In genomic region chr2:176084629-176085119, GRCh38 we compare ENCODE assay signal across 21 cellular contexts. TPM values are rescaled to one million over a fixed set of nuclear protein-coding genes. Genes with fewer than 3 reads are reported as not detected.
DNase-seq lines count a peak whose midpoint lies in the region; ATAC-seq and TF ChIP-seq lines count a peak whose summit lies in the region.
"Had no signal": no experiment of that assay in that cellular context is flagged by ENCODE, and none has a peak within 500 bp of the region (broad histone marks: within the 10 kb centered on the region; RNA-seq: fewer than 3 reads in every experiment).

No MANE protein-coding gene starts in this region.

- TF ChIP-seq POLR2A in sigmoid colon (IDR thresholded peaks at IDR 0.05), result no peak
- TF ChIP-seq POLR2A in gastrocnemius medialis (IDR thresholded peaks at IDR 0.05), result no peak

- peaks cover 0 to 8% (median 0%) of the 10 kb centered on the region in 4 donors for H3K9me3 ChIP-seq in sigmoid colon
- H3K9me3 ChIP-seq in gastrocnemius medialis, result no peaks in the 10 kb centered on the region
- H3K9me3 ChIP-seq: thyroid gland had no signal

- H3K27ac ChIP-seq in coronary artery, result no peak overlapping the region
- H3K27ac ChIP-seq in sigmoid colon, result peak overlapping the region in 3 of 4 donors; percentile 92 to 96 (median 94)
- no peak overlapping the region for H3K27ac ChIP-seq in gastrocnemius medialis
- H3K27ac ChIP-seq: BLaER1, cardiac muscle cell, thyroid gland had no signal

- TF ChIP-seq CTCF in HFFc6 (IDR thresholded peaks at IDR 0.05) (no peak), coronary artery (IDR thresholded peaks at IDR 0.05) (no peak), sigmoid colon (IDR thresholded peaks at IDR 0.05) (no peak), gastrocnemius medialis (IDR thresholded peaks at IDR 0.05 in 4 of 5, conservative IDR thresholded peaks at IDR 0.05 in 1 of 5) (no peak)

- peaks cover 0 to 56% (median 45%) of the 10 kb centered on the region in 4 donors for H3K4me1 ChIP-seq in sigmoid colon
- peaks cover 8 to 20% of the 10 kb centered on the region in 2 donors for H3K4me1 ChIP-seq in gastrocnemius medialis

- H3K4me3 ChIP-seq in coronary artery, result no peak overlapping the region
- peak overlapping the region; percentile 29 to 54 (median 50) for H3K4me3 ChIP-seq in sigmoid colon
- peak overlapping the region in 1 of 4 donors; percentile 28 for H3K4me3 ChIP-seq in gastrocnemius medialis
- H3K4me3 ChIP-seq: BLaER1, thyroid gland had no signal

- 5 to 6% methylated on average over 26 of the region's 26 CpGs for WGBS in sigmoid colon, 2 donors

- H3K9me3 Mint-ChIP-seq in activated T-cell treated with anti-CD3 and anti-CD28 coated beads, Interleukin-2, amount 50 U/mL, for 72 hours, result peaks cover 0 to 2% of the 10 kb centered on the region in 2 donors
- peaks cover 30% of the 10 kb centered on the region for H3K9me3 Mint-ChIP-seq in HFFc6

- peak overlapping the region; percentile 81 for H3K27ac Mint-ChIP-seq in activated T-cell treated with anti-CD3 and anti-CD28 coated beads, Interleukin-2, amount 50 U/mL, for 72 hours
- H3K27ac Mint-ChIP-seq in HFFc6, result no peak overlapping the region

- peaks cover 76% of the 10 kb centered on the region for H3K27me3 Mint-ChIP-seq in activated T-cell treated with anti-CD3 and anti-CD28 coated beads, Interleukin-2, amount 50 U/mL, for 72 hours (ENCODE audit: low read depth)
- peaks cover 53% of the 10 kb centered on the region for H3K27me3 Mint-ChIP-seq in HFFc6 (ENCODE audit: insufficient read depth)

- no peak for TF ChIP-seq EP300 in sigmoid colon (IDR thresholded peaks at IDR 0.05)

- no peak for ATAC-seq in activated T-cell treated with anti-CD3 and anti-CD28 coated beads, Interleukin-2, amount 50 U/mL, for 72 hours (replicated peaks in 1 of 2)
- ATAC-seq in gastrocnemius medialis, result no peak
- ATAC-seq: T-cell had no signal

- H3K4me1 Mint-ChIP-seq in activated T-cell treated with anti-CD3 and anti-CD28 coated beads, Interleukin-2, amount 50 U/mL, for 72 hours (ENCODE audit: low read depth), result peaks cover 20% of the 10 kb centered on the region
- H3K4me1 Mint-ChIP-seq in HFFc6 (ENCODE audit: low read depth), result peaks cover 15% of the 10 kb centered on the region

- DNase-seq in activated T-cell treated with anti-CD3 and anti-CD28 coated beads, Interleukin-2, amount 50 U/mL, for 72 hours, result no peak
- no peak for DNase-seq in activated T-cell treated with anti-CD3 and anti-CD28 coated beads for 4 hours
- DNase-seq in HFFc6, result no peak
- DNase-seq in coronary artery (ENCODE audit: low spot score), result peak; percentile 1
- no peak for DNase-seq in sigmoid colon
- DNase-seq in cerebellum (ENCODE audit: low spot score), result no peak
- no peak for DNase-seq in amygdala (lab: John Stamatoyannopoulos, UW)
- no peak for DNase-seq in gastrocnemius medialis
- DNase-seq: activated effector memory CD4-positive, alpha-beta T cell treated with Interleukin-2 at 50 U/mL for 16 hours; KBM-7; NCI-H1105 treated with DMSO at 0.1 percent for 48 hours; stimulated activated CD4-positive, alpha-beta T cell treated with anti-CD3 and anti-CD28 coated beads, Interleukin-2, amount 100 ng/mL, for 24 hours; stimulated activated CD8-positive, alpha-beta memory T cell treated with anti-CD3 and anti-CD28 coated beads, Interleukin-4, amount 100 ng/mL, for 48 hours; thyroid gland had no signal

- intact Hi-C loops in sigmoid colon (cut with DNase I) (loop anchor here (5.0 kb wide), 1 partner anchor 972 kb away; no protein-coding TSS in a partner anchor), gastrocnemius medialis (cut with DNase I; ENCODE audit: low total_unique reads) (loop anchor here (5.0 kb wide), 1 partner anchor 227 kb away; no protein-coding TSS in a partner anchor)

- peaks cover 8 to 9% of the 10 kb centered on the region in 2 donors for H3K36me3 Mint-ChIP-seq in activated T-cell treated with anti-CD3 and anti-CD28 coated beads, Interleukin-2, amount 50 U/mL, for 72 hours (ENCODE audit: insufficient read depth in 2 of 2)
- peaks cover 12% of the 10 kb centered on the region for H3K36me3 Mint-ChIP-seq in HFFc6 (ENCODE audit: low read depth)

- H3K27me3 ChIP-seq in sigmoid colon (peaks cover 47 to 98% (median 54%) of the 10 kb centered on the region in 3 donors), gastrocnemius medialis (peaks cover 91 to 96% (median 95%) of the 10 kb centered on the region in 3 donors)

- no peak overlapping the region for H3K4me3 Mint-ChIP-seq in activated T-cell treated with anti-CD3 and anti-CD28 coated beads, Interleukin-2, amount 50 U/mL, for 72 hours
- H3K4me3 Mint-ChIP-seq in HFFc6, result peak overlapping the region; percentile 44

- H3K36me3 ChIP-seq in sigmoid colon (no peaks in the 10 kb centered on the region), gastrocnemius medialis (no peaks in the 10 kb centered on the region)
- H3K36me3 ChIP-seq: BLaER1, cardiac muscle cell, thyroid gland had no signal

- in situ Hi-C loops in gastrocnemius medialis (cut with MboI; ENCODE audit: low sequenced_read_pairs in 4 of 4), result loop anchor here in 2 of 4 donors (25.0 kb wide), 1 partner anchor 722 kb away; no protein-coding TSS in a partner anchor

RNA-seq across cellular contexts. Expression of gene EVX2, which starts 0.9 kb away (rescaled TPM):
- not detected for total RNA-seq in activated T-cell treated with anti-CD3 and anti-CD28 coated beads, Interleukin-2, amount 50 U/mL, for 72 hours
- not detected for total RNA-seq in HFFc6 (2021; fragmentation: NEBNext Ultra II Directional; extraction: Animal tissue kit (Norgen Biotek cat#: 25700))
- total RNA-seq in sigmoid colon (1 to 10 TPM; 1.2 to 4.6 (median 2.1) TPM), cerebellum (0.73 TPM), gastrocnemius medialis (not detected)
- under 1 TPM in 1 of 3 donors, not detected in 2; 0.07 TPM for polyA plus RNA-seq in sigmoid colon
- total RNA-seq: glomerular endothelial cell, mucosa of gallbladder, NCI-H460, T-cell, thyroid gland had no signal
- polyA plus RNA-seq: keratinocyte had no signal

RNA-seq across cellular contexts. Expression of gene HOXD13, which starts 7.8 kb away (rescaled TPM):
- total RNA-seq in activated T-cell treated with anti-CD3 and anti-CD28 coated beads, Interleukin-2, amount 50 U/mL, for 72 hours, result not detected
- 1 to 10 TPM; 1.2 to 1.7 (median 1.5) TPM for total RNA-seq in HFFc6 (2021; fragmentation: NEBNext Ultra II Directional; extraction: Animal tissue kit (Norgen Biotek cat#: 25700))
- total RNA-seq in sigmoid colon (10 to 100 TPM; 18.7 to 48.9 (median 34.1) TPM), cerebellum (not detected), gastrocnemius medialis (not detected)
- 1 to 10 TPM in 2 of 3 donors, not detected in 1; 2.3 to 2.4 TPM for polyA plus RNA-seq in sigmoid colon
- total RNA-seq: cardiac muscle cell, glomerular endothelial cell, mucosa of gallbladder, T-cell, thyroid gland had no signal
- polyA plus RNA-seq: cardiac muscle cell, keratinocyte had no signal

RNA-seq across cellular contexts. Expression of gene HOXD12, which starts 14.9 kb away (rescaled TPM):
- total RNA-seq in activated T-cell treated with anti-CD3 and anti-CD28 coated beads, Interleukin-2, amount 50 U/mL, for 72 hours, result not detected
- under 1 TPM in 4 of 6 experiments, not detected in 2; 0.19 to 0.36 (median 0.26) TPM for total RNA-seq in HFFc6 (2021; fragmentation: NEBNext Ultra II Directional; extraction: Animal tissue kit (Norgen Biotek cat#: 25700))
- total RNA-seq in sigmoid colon (1 to 10 TPM in 3 of 4 donors, not detected in 1; 1.3 to 1.8 (median 1.7) TPM), cerebellum (not detected), gastrocnemius medialis (not detected)
- under 1 TPM in 1 of 3 donors, not detected in 2; 0.15 TPM for polyA plus RNA-seq in sigmoid colon
- total RNA-seq: cardiac muscle cell, glomerular endothelial cell, mucosa of gallbladder, T-cell, thyroid gland had no signal
- polyA plus RNA-seq: cardiac muscle cell, keratinocyte had no signal

RNA-seq across cellular contexts. Expression of gene HOXD11, which starts 22.4 kb away (rescaled TPM):
- total RNA-seq in activated T-cell treated with anti-CD3 and anti-CD28 coated beads, Interleukin-2, amount 50 U/mL, for 72 hours, result not detected
- 10 to 100 TPM in 1 of 6 experiments, 1 to 10 TPM in 5; 6.0 to 10.2 (median 7.6) TPM for total RNA-seq in HFFc6 (2021; fragmentation: NEBNext Ultra II Directional; extraction: Animal tissue kit (Norgen Biotek cat#: 25700))
- total RNA-seq in sigmoid colon (10 to 100 TPM; 18.3 to 39.3 (median 24.9) TPM), cerebellum (not detected), gastrocnemius medialis (under 1 TPM in 1 of 4 donors, not detected in 3; 0.24 TPM)
- polyA plus RNA-seq in sigmoid colon, result 1 to 10 TPM in 2 of 3 donors, under 1 TPM in 1; 0.69 to 3.6 (median 2.1) TPM
- total RNA-seq: cardiac muscle cell, mucosa of gallbladder, NCI-H460, T-cell, thyroid gland had no signal
- polyA plus RNA-seq: cardiac muscle cell, keratinocyte had no signal

RNA-seq across cellular contexts. Expression of gene HOXD10, which starts 31.9 kb away (rescaled TPM):
- total RNA-seq in activated T-cell treated with anti-CD3 and anti-CD28 coated beads, Interleukin-2, amount 50 U/mL, for 72 hours, result not detected
- total RNA-seq in HFFc6 (2021; fragmentation: NEBNext Ultra II Directional; extraction: Animal tissue kit (Norgen Biotek cat#: 25700)), result 10 to 100 TPM; 10.9 to 14.5 (median 12.8) TPM
- total RNA-seq in sigmoid colon (10 to 100 TPM; 10.7 to 46.0 (median 17.9) TPM), cerebellum (not detected), gastrocnemius medialis (under 1 TPM in 1 of 4 donors, not detected in 3; 0.15 TPM)
- 1 to 10 TPM in 2 of 3 donors, under 1 TPM in 1; 0.23 to 2.4 (median 1.5) TPM for polyA plus RNA-seq in sigmoid colon
- total RNA-seq: cardiac muscle cell, mucosa of gallbladder, T-cell had no signal
- polyA plus RNA-seq: cardiac muscle cell, keratinocyte had no signal

Comparison
In these comparisons a context has a peak if more than half of its experiments do, and no peak if none do; other contexts are left out.
1. H3K27ac ChIP-seq: peak in sigmoid colon (3 of 4); none in coronary artery (0 of 2) and gastrocnemius medialis (0 of 4).
2. RNA of gene HOXD13, which starts 7.8 kb away (total RNA-seq): 18.7 to 48.9 TPM in sigmoid colon; 1.2 to 1.7 TPM in HFFc6, not detected in activated T-cell treated with anti-CD3 and anti-CD28 coated beads, Interleukin-2, amount 50 U/mL, for 72 hours, not detected in cerebellum (single experiment) and not detected in gastrocnemius medialis; every median in the first group is over 4 times any median in the second.